1 cellular context compared by ENCODE assay signal in genomic region chr17:80053102-80053501, GRCh38.
TF ChIP-seq lines count a peak whose summit lies in the region.

No MANE protein-coding gene starts in this region.

TF ChIP-seq in K562, 482 proteins besides CTCF, POLR2A, EP300 and RAD21:
- TF ChIP-seq ZNF280B (CRISPR knock-in tag; IDR thresholded peaks at IDR 0.05), result no peak
- no peak for TF ChIP-seq ID3 (CRISPR knock-in tag; IDR thresholded peaks at IDR 0.05)
- TF ChIP-seq ID3 (tag; IDR thresholded peaks at IDR 0.05), result no peak
- no peak for TF ChIP-seq GTF3C2 (IDR thresholded peaks at IDR 0.05; ENCODE audit: borderline replicate concordance, extremely low read depth, insufficient read length)
- TF ChIP-seq ZBED1 (IDR thresholded peaks at IDR 0.05), result no peak
- TF ChIP-seq UBTF (IDR thresholded peaks at IDR 0.05; ENCODE audit: borderline replicate concordance in 1 of 2, low read depth in 2 of 2, low read length in 2 of 2), result no peak
- no peak for TF ChIP-seq SLC30A9 (CRISPR knock-in tag; IDR thresholded peaks at IDR 0.05)
- TF ChIP-seq HNRNPL (IDR thresholded peaks at IDR 0.05; ENCODE audit: low read depth, low read length), result no peak
- TF ChIP-seq GABPB2 (CRISPR knock-in tag; conservative IDR thresholded peaks at IDR 0.05), result no peak
- no peak for TF ChIP-seq PATZ1 (CRISPR knock-in tag; IDR thresholded peaks at IDR 0.05; ENCODE audit: borderline replicate concordance)
- no peak for TF ChIP-seq GATAD2B (IDR thresholded peaks at IDR 0.05; ENCODE audit: borderline replicate concordance)
- no peak for TF ChIP-seq GABPB1 (CRISPR knock-in tag; IDR thresholded peaks at IDR 0.05)
- no peak for TF ChIP-seq KHSRP (IDR thresholded peaks at IDR 0.05)
- no peak for TF ChIP-seq SRSF9 (IDR thresholded peaks at IDR 0.05; ENCODE audit: borderline replicate concordance, low read depth, low read length)
- no peak for TF ChIP-seq ARID3B (CRISPR knock-in tag; IDR thresholded peaks at IDR 0.05; ENCODE audit: borderline replicate concordance)
- TF ChIP-seq MEIS2 (IDR thresholded peaks at IDR 0.05; ENCODE audit: partially characterized antibody), result no peak
